In the genomic region with DNA sequence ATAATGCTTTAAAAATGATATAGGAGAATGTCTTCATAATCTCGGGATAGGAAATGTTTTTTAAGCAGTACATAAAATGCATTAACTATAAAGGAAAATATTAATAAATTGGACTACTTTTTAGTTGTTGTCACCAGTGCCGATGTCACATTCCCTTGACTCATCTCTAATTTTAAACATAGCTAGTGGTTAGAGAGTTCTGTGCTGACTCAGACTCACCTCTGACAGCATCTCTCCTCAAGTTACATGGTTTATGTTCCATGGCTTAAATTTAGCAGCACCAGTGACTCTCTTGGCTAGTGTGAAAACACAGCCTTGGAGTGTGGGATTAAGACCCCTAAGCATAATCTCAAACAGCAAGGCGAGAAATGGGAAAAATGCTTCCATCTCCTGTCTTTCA, we compare ENCODE assay signal across 16 cellular contexts.
DNase-seq lines count a peak whose midpoint lies in the region; TF ChIP-seq lines count a peak whose summit lies in the region.
"Had no signal": no experiment of that assay in that cellular context is flagged by ENCODE, and none has a peak within 500 bp of the region (broad histone marks: within the 10 kb centered on the region; RNA-seq: fewer than 3 reads in every experiment).

No MANE protein-coding gene starts in this region.

- no peaks in the 10 kb centered on the region for H3K9me3 Mint-ChIP-seq in endothelial cell (ENCODE audit: unreplicated experiment)
- H3K9me3 Mint-ChIP-seq: activated naive CD4-positive, alpha-beta T cell treated with anti-CD3 and anti-CD28 coated beads for 36 hours; stimulated activated naive CD8-positive, alpha-beta T cell treated with anti-CD3 and anti-CD28 coated beads, Interleukin-15, amount 100 ng/mL, for 72 hours had no signal

- no peak overlapping the region for H3K27ac Mint-ChIP-seq in endothelial cell (ENCODE audit: unreplicated experiment)
- H3K27ac Mint-ChIP-seq: activated naive CD4-positive, alpha-beta T cell treated with anti-CD3 and anti-CD28 coated beads for 36 hours; B cell; stimulated activated naive CD8-positive, alpha-beta T cell treated with anti-CD3 and anti-CD28 coated beads, Interleukin-15, amount 100 ng/mL, for 72 hours had no signal

- TF ChIP-seq CTCF in AG10803 (conservative IDR thresholded peaks at IDR 0.05; ENCODE audit: low read length) (no peak), endothelial cell (IDR thresholded peaks at IDR 0.05; ENCODE audit: unreplicated experiment) (no peak)

- no peaks in the 10 kb centered on the region for H3K4me1 Mint-ChIP-seq in endothelial cell (ENCODE audit: unreplicated experiment)
- H3K4me1 Mint-ChIP-seq: B cell; stimulated activated naive CD8-positive, alpha-beta T cell treated with anti-CD3 and anti-CD28 coated beads, Interleukin-15, amount 100 ng/mL, for 72 hours had no signal

- no peaks in the 10 kb centered on the region for H3K36me3 Mint-ChIP-seq in endothelial cell (ENCODE audit: low read depth, unreplicated experiment)

- H3K4me3 ChIP-seq in AG10803 (ENCODE audit: low read length) = no peak overlapping the region
- H3K4me3 ChIP-seq: coronary artery, HAP-1 had no signal

- in situ Hi-C loops in G401 (cut with HindIII; ENCODE audit: low sequenced_read_pairs) = no loop called here

- no peak overlapping the region for H3K4me3 Mint-ChIP-seq in endothelial cell (ENCODE audit: unreplicated experiment)
- H3K4me3 Mint-ChIP-seq: activated naive CD4-positive, alpha-beta T cell treated with anti-CD3 and anti-CD28 coated beads for 36 hours; B cell; stimulated activated naive CD8-positive, alpha-beta T cell treated with anti-CD3 and anti-CD28 coated beads, Interleukin-15, amount 100 ng/mL, for 72 hours had no signal

- H3K27me3 Mint-ChIP-seq in endothelial cell (ENCODE audit: unreplicated experiment) = no peaks in the 10 kb centered on the region
- H3K27me3 Mint-ChIP-seq: B cell; stimulated activated naive CD8-positive, alpha-beta T cell treated with anti-CD3 and anti-CD28 coated beads, Interleukin-15, amount 100 ng/mL, for 72 hours had no signal

- DNase-seq in AG10803 (ENCODE audit: low read depth) (peak; percentile 41), HS-5 (ENCODE audit: low read depth) (peak; percentile 37), caudate nucleus (lab: John Stamatoyannopoulos, UW) (peak in 8 of 61 donors; percentile 2 to 56 (median 12)), kidney tubule cell (ENCODE audit: low spot score) (peak; percentile 63), endothelial cell (ENCODE audit: low spot score) (no peak), NCI-H2196 (lab: John Stamatoyannopoulos, UW; ENCODE audit: unreplicated experiment) (no peak), SW480 (ENCODE audit: low spot score) (no peak), G401 (ENCODE audit: low spot score) (no peak)
- DNase-seq: activated naive CD4-positive, alpha-beta T cell treated with anti-CD3 and anti-CD28 coated beads for 36 hours; NCI-H1436 treated with DMSO at 0.1 percent for 48 hours; NCI-H748 treated with DMSO at 0.1 percent for 48 hours; SIG-M5; stimulated activated naive CD8-positive, alpha-beta T cell treated with anti-CD3 and anti-CD28 coated beads, Interleukin-15, amount 100 ng/mL, for 72 hours had no signal

- peak overlapping the region; percentile 19 for H3K27ac ChIP-seq in caudate nucleus (ENCODE audit: low read depth, low read length)
- H3K27ac ChIP-seq: coronary artery had no signal

Comparison
In these comparisons a context has a peak if more than half of its experiments do, and no peak if none do; other contexts are left out.
1. DNase-seq: peak in AG10803 (single experiment), HS-5 (single experiment) and kidney tubule cell (single experiment); none in endothelial cell (single experiment), NCI-H2196 (single experiment), SW480 (single experiment) and G401 (single experiment).